1 cellular context compared by ENCODE assay signal in genomic region chr19:35903550-35904179, GRCh38.
TF ChIP-seq lines count a peak whose summit lies in the region.

No MANE protein-coding gene starts in this region.

TF ChIP-seq in Ishikawa, 13 proteins besides CTCF, POLR2A, EP300 and RAD21 (continued from another document):
- no peak for TF ChIP-seq USF1 (IDR thresholded peaks at IDR 0.05)
TF ChIP-seq in Ishikawa: peak in this region for 4.
